ENCODE assay signal across 13 cellular contexts in genomic region chr9:137235424-137236237, GRCh38. TPM values are rescaled to one million over a fixed set of nuclear protein-coding genes. Genes with fewer than 3 reads are reported as not detected.
DNase-seq lines count a peak whose midpoint lies in the region; ATAC-seq and TF ChIP-seq lines count a peak whose summit lies in the region.
"Had no signal": no experiment of that assay in that cellular context is flagged by ENCODE, and none has a peak within 500 bp of the region (broad histone marks: within the 10 kb centered on the region; RNA-seq: fewer than 3 reads in every experiment).

No MANE protein-coding gene starts in this region.

- peaks cover 9 to 42% (median 38%) of the 10 kb centered on the region in 7 donors for H3K27me3 ChIP-seq in heart right ventricle
- peaks cover 2% of the 10 kb centered on the region for H3K27me3 ChIP-seq in layer of hippocampus (ENCODE audit: control insufficient read depth, insufficient read depth, low read length)
- H3K27me3 ChIP-seq in thoracic aorta (replicated peaks; ENCODE audit: insufficient read depth) = no peaks in the 10 kb centered on the region

- ATAC-seq in heart right ventricle = no peak
- no peak for ATAC-seq in thoracic aorta (ENCODE audit: insufficient number of reproducible peaks, low FRiP score, low read depth)

- no peak overlapping the region for H2AFZ ChIP-seq in OCI-LY7 (ENCODE audit: low read length)

- no peak for DNase-seq in heart right ventricle
- DNase-seq in cardiac septum (ENCODE audit: low spot score) = no peak
- no peak for DNase-seq in OCI-LY7 (ENCODE audit: low spot score)
- no peak for DNase-seq in thoracic aorta (ENCODE audit: low spot score)
- no peak for DNase-seq in C1 segment of cervical spinal cord (lab: John Stamatoyannopoulos, UW)
- DNase-seq in hypothalamus (lab: John Stamatoyannopoulos, UW) = no peak
- no peak for DNase-seq in NCI-H1105 (lab: John Stamatoyannopoulos, UW)
- DNase-seq: GOT3 had no signal

- 66 to 69% methylated on average over 33 to 35 of the region's 35 CpGs for WGBS in heart right ventricle, 2 donors

- no peaks in the 10 kb centered on the region for H3K9me2 ChIP-seq in OCI-LY7 (ENCODE audit: insufficient read depth, low read length)

- peak overlapping the region; percentile 75 for H3K4me2 ChIP-seq in OCI-LY7 (ENCODE audit: low read length)

- H3K36me3 ChIP-seq in heart right ventricle (no peaks in the 10 kb centered on the region), OCI-LY7 (ENCODE audit: insufficient read depth, low read length) (no peaks in the 10 kb centered on the region; the same call in 1 of the 2 replicates), thoracic aorta (no peaks in the 10 kb centered on the region)
- H3K36me3 ChIP-seq: Peyer's patch had no signal

- H3K27ac ChIP-seq in heart right ventricle = no peak overlapping the region
- no peak overlapping the region for H3K27ac ChIP-seq in OCI-LY7 (ENCODE audit: low read depth, low read length, poor library complexity, severe bottlenecking)
- H3K27ac ChIP-seq in layer of hippocampus (ENCODE audit: low read depth, low read length) = peak overlapping the region; percentile 98
- H3K27ac ChIP-seq in thoracic aorta = no peak overlapping the region

- H3K9me3 ChIP-seq in heart right ventricle (no peaks in the 10 kb centered on the region), OCI-LY7 (ENCODE audit: low read length) (no peaks in the 10 kb centered on the region), thoracic aorta (no peaks in the 10 kb centered on the region)

- peaks cover 14 to 47% (median 32%) of the 10 kb centered on the region in 9 donors for H3K4me1 ChIP-seq in heart right ventricle
- H3K4me1 ChIP-seq in OCI-LY7 (ENCODE audit: insufficient read depth, low read length, poor library complexity, severe bottlenecking) = peaks cover 49% of the 10 kb centered on the region
- peaks cover 3 to 29% of the 10 kb centered on the region in 2 donors for H3K4me1 ChIP-seq in thoracic aorta (ENCODE audit: control insufficient read depth in 1 of 2, low read depth in 2 of 2)

- H3K4me3 ChIP-seq in heart right ventricle (peak overlapping the region in 8 of 10 donors; percentile 9 to 40 (median 32)), OCI-LY7 (ENCODE audit: low read depth, low read length, poor library complexity, severe bottlenecking) (no peak overlapping the region), thoracic aorta (peak overlapping the region; percentile 32)

- no TSS peak for BruUV-seq in OCI-LY7 (replicated peaks; lab: Mats Ljungman, UMichigan)

- TF ChIP-seq CTCF in heart right ventricle (IDR thresholded peaks at IDR 0.05) (no peak), OCI-LY7 (conservative IDR thresholded peaks at IDR 0.05; ENCODE audit: low read length) (peak; percentile 36), thoracic aorta (IDR thresholded peaks at IDR 0.05) (no peak)

- H4K20me1 ChIP-seq in OCI-LY7 (ENCODE audit: insufficient read depth, low read length) = no peaks in the 10 kb centered on the region

- POLR2A ChIA-PET in OCI-LY7 (lab: Charles Lee) = no interaction called here

- intact Hi-C loops in heart right ventricle (cut with DNase I) (loop anchor here in 2 of 10 donors (5.0 to 10.0 kb wide), 2 partner anchors 118 to 451 kb away; no protein-coding TSS in a partner anchor), cardiac septum (cut with DNase I) (no loop called here), OCI-LY7 (cut with micrococcal nuclease; ENCODE audit: unreplicated experiment) (loop anchor here (2.0 kb wide), 2 partner anchors 33 to 167 kb away; no protein-coding TSS in a partner anchor)

- peaks cover 17% of the 10 kb centered on the region; the same call in 1 of the 2 replicates for H3K79me2 ChIP-seq in OCI-LY7 (ENCODE audit: insufficient read depth, low read depth, low read length)

- CTCF ChIA-PET in OCI-LY7 (lab: Charles Lee; ENCODE audit: unreplicated experiment) = interaction anchor here (0.6 to 1.2 kb wide), 4 partner anchors 59 to 288 kb away, joined by 3 to 6 read pairs (median 3); no protein-coding TSS in a partner anchor

RNA-seq across cellular contexts. Expression of gene SLC34A3, which starts 4.9 kb away (rescaled TPM):
- total RNA-seq in heart right ventricle = not detected
- not detected for polyA plus RNA-seq in heart right ventricle
- total RNA-seq in cardiac septum = not detected
- 0.15 TPM in 1 of 2 replicates, not detected in the other for total RNA-seq in OCI-LY7 (2014; rRNA removed; shearing (Covaris generic))
- not detected in 2 replicates for total RNA-seq in OCI-LY7 (2022)
- total RNA-seq in thoracic aorta = under 1 TPM in 1 of 2 donors, not detected in 1; 0.54 TPM
- total RNA-seq: activated CD8-positive, alpha-beta T cell treated with anti-CD3 and anti-CD28 coated beads, Interleukin-2, amount 10 ng/mL, durations not matched to agents 7 days and 5 days; Daoy; MCF 10A had no signal

RNA-seq across cellular contexts. Expression of gene TUBB4B, which starts 5.5 kb away (rescaled TPM):
- 100 to 1,000 TPM; 211 to 495 (median 330) TPM for total RNA-seq in heart right ventricle
- polyA plus RNA-seq in heart right ventricle = 100 to 1,000 TPM; 522 to 992 TPM
- total RNA-seq in cardiac septum = 304 TPM
- total RNA-seq in OCI-LY7 (2014; rRNA removed; shearing (Covaris generic)) = 376 and 417 TPM in 2 replicates
- 402 and 443 TPM in 2 replicates for total RNA-seq in OCI-LY7 (2022)
- 100 to 1,000 TPM; 172 to 193 TPM for total RNA-seq in thoracic aorta

RNA-seq across cellular contexts. Expression of gene RNF224, which starts 8.3 kb away (rescaled TPM):
- under 1 TPM in 1 of 10 donors, not detected in 9; 0.14 TPM for total RNA-seq in heart right ventricle
- not detected for polyA plus RNA-seq in heart right ventricle
- not detected for total RNA-seq in cardiac septum
- 0.13 TPM in 1 of 2 replicates, not detected in the other for total RNA-seq in OCI-LY7 (2014; rRNA removed; shearing (Covaris generic))
- 0.30 TPM in 1 of 2 replicates, not detected in the other for total RNA-seq in OCI-LY7 (2022)
- not detected for total RNA-seq in thoracic aorta
- total RNA-seq: activated CD8-positive, alpha-beta T cell treated with anti-CD3 and anti-CD28 coated beads, Interleukin-2, amount 10 ng/mL, durations not matched to agents 7 days and 5 days; Daoy; Peyer's patch had no signal

RNA-seq across cellular contexts. Expression of gene CYSRT1, which starts 10.7 kb away (rescaled TPM):
- total RNA-seq in heart right ventricle = under 1 TPM in 6 of 10 donors, not detected in 4; 0.21 to 0.71 (median 0.37) TPM
- polyA plus RNA-seq in heart right ventricle = under 1 TPM; 0.19 to 0.59 TPM
- total RNA-seq in cardiac septum = not detected
- 1.1 and 1.7 TPM in 2 replicates for total RNA-seq in OCI-LY7 (2014; rRNA removed; shearing (Covaris generic))
- total RNA-seq in OCI-LY7 (2022) = 2.9 and 3.7 TPM in 2 replicates
- total RNA-seq in thoracic aorta = not detected

RNA-seq across cellular contexts. Expression of gene RNF208, which starts 13.6 kb away (rescaled TPM):
- 10 to 100 TPM; 20.7 to 34.5 (median 24.1) TPM for total RNA-seq in heart right ventricle
- polyA plus RNA-seq in heart right ventricle = 10 to 100 TPM; 14.2 to 83.8 TPM
- 22.2 TPM for total RNA-seq in cardiac septum
- total RNA-seq in OCI-LY7 (2014; rRNA removed; shearing (Covaris generic)) = 0.47 and 0.82 TPM in 2 replicates
- total RNA-seq in OCI-LY7 (2022) = 4.4 and 5.5 TPM in 2 replicates
- 1 to 10 TPM in 1 of 2 donors, not detected in 1; 3.7 TPM for total RNA-seq in thoracic aorta
- total RNA-seq: Daoy had no signal
